ENCODE assay signal across 10 cellular contexts in the genomic region with DNA sequence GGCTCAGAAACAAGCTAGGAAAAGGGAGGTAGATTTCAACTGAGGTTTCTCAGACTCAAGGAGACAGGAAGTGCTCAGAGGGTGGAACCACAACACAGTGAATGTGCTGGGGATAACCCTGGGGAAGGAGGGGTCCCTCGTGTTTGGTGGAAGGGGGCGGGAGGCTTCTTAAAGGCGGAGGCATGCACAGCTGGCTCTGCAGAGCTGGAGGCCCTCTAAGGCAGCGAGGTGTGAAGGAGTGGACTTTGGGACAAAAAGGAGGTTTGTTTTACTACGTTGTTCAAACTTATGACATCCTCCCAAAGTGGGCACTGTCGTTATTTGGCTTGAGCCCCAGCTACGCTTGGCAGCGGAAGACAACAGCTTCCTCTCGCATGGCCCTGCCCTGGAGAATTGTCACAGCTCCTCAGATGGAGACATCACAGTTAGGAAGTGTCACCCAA. TPM values are rescaled to one million over a fixed set of nuclear protein-coding genes. Genes with fewer than 3 reads are reported as not detected.
DNase-seq lines count a peak whose midpoint lies in the region; ATAC-seq and TF ChIP-seq lines count a peak whose summit lies in the region.
"Had no signal": no experiment of that assay in that cellular context is flagged by ENCODE, and none has a peak within 500 bp of the region (broad histone marks: within the 10 kb centered on the region; RNA-seq: fewer than 3 reads in every experiment).

No MANE protein-coding gene starts in this region.

- peak overlapping the region; percentile 54 to 72 for H3K27ac Mint-ChIP-seq in natural killer cell

- TF ChIP-seq CTCF in natural killer cell (IDR thresholded peaks at IDR 0.05) = no peak
- no peak for TF ChIP-seq CTCF in omental fat pad (IDR thresholded peaks at IDR 0.05)

- no peaks in the 10 kb centered on the region for H3K9me3 Mint-ChIP-seq in natural killer cell
- H3K9me3 Mint-ChIP-seq: neural crest cell had no signal

- peaks cover 24 to 43% of the 10 kb centered on the region in 2 donors for H3K4me1 Mint-ChIP-seq in natural killer cell

- intact Hi-C loops in natural killer cell (cut with micrococcal nuclease) = no loop called here

- H3K27ac ChIP-seq in caudate nucleus (ENCODE audit: low read depth, low read length) = peak overlapping the region; percentile 78

- no peaks in the 10 kb centered on the region for H3K36me3 Mint-ChIP-seq in natural killer cell

- peak; percentile 57 to 73 (median 60) for ATAC-seq in natural killer cell
- no peak for ATAC-seq in GM21717 (IDR thresholded peaks at IDR 0.05; ENCODE audit: unreplicated experiment)
- no peak for ATAC-seq in omental fat pad (ENCODE audit: low FRiP score)
- no peak for ATAC-seq in GM18502 (IDR thresholded peaks at IDR 0.05; ENCODE audit: poor library complexity, unreplicated experiment)

- peak; percentile 18 for DNase-seq in stimulated activated CD4-positive, alpha-beta T cell treated with anti-CD3 and anti-CD28 coated beads, Interleukin-1b, Interleukin-23, amount 100 ng/mL, for 48 hours
- no peak for DNase-seq in stimulated activated CD4-positive, alpha-beta T cell treated with anti-CD3 and anti-CD28 coated beads, Interleukin-2, amount 100 ng/mL, for 48 hours
- DNase-seq in caudate nucleus (lab: John Stamatoyannopoulos, UW) (peak in 1 of 61 donors; percentile 1), natural killer cell (no peak), DMS 273 (lab: John Stamatoyannopoulos, UW; ENCODE audit: unreplicated experiment) (no peak), omental fat pad (ENCODE audit: low spot score) (no peak)
- DNase-seq: dermis blood vessel endothelial cell had no signal

- peak overlapping the region; percentile 62 for H3K4me3 Mint-ChIP-seq in natural killer cell
- H3K4me3 Mint-ChIP-seq: neural crest cell had no signal

- peaks cover 0 to 8% of the 10 kb centered on the region in 2 donors for H3K27me3 Mint-ChIP-seq in natural killer cell (ENCODE audit: low read depth in 2 of 2)

RNA-seq across cellular contexts. Expression of a gene that starts 21.7 kb away (rescaled TPM):
- 10 to 100 TPM in 1 of 3 donors, 1 to 10 TPM in 2; 4.8 to 16.6 (median 6.1) TPM for total RNA-seq in natural killer cell
- 10 to 100 TPM in 1 of 4 donors, 1 to 10 TPM in 3; 7.1 to 15.1 (median 9.3) TPM for total RNA-seq in omental fat pad

Comparison
In these comparisons a context has a peak if more than half of its experiments do, and no peak if none do; other contexts are left out.
1. ATAC-seq: peak in natural killer cell (3 of 3); none in GM21717 (single experiment), omental fat pad (single experiment) and GM18502 (single experiment).